Comparison of ENCODE assay signal across 13 cellular contexts in genomic region chr12:107228076-107228475, GRCh38.
DNase-seq lines count a peak whose midpoint lies in the region; ATAC-seq and TF ChIP-seq lines count a peak whose summit lies in the region.
"Had no signal": no experiment of that assay in that cellular context is flagged by ENCODE, and none has a peak within 500 bp of the region (broad histone marks: within the 10 kb centered on the region; RNA-seq: fewer than 3 reads in every experiment).

No MANE protein-coding gene starts in this region.

- H3K4me2 ChIP-seq in H9 (ENCODE audit: insufficient read depth, insufficient read length, low read length) (no peak overlapping the region), parathyroid adenoma (ENCODE audit: low read length) (no peak overlapping the region)
- H3K4me2 ChIP-seq: KMS-11 had no signal

- H2BK5ac ChIP-seq in H9 (ENCODE audit: insufficient read length, low read length), result no peak overlapping the region

- H3K36me3 Mint-ChIP-seq in H9 (ENCODE audit: insufficient read depth in 1 of 3, low read depth in 3 of 3), result no peaks in the 10 kb centered on the region
- H3K36me3 Mint-ChIP-seq in stimulated activated naive B cell treated with anti-CD40 and anti-IgM and Interleukin-4, amounts not matched to agents 10 μg/mL and 1 μg/mL and 100 μg/mL, for 72 hours, result no peaks in the 10 kb centered on the region

- H3T11ph ChIP-seq in H9 (ENCODE audit: low read length), result no peak overlapping the region

- no peak for DNase-seq in H9
- DNase-seq in islet precursor cell, result peak; percentile 55
- no peak for DNase-seq in NCI-H524 treated with DMSO at 0.1 percent for 48 hours (lab: John Stamatoyannopoulos, UW)
- DNase-seq in stimulated activated naive B cell treated with anti-CD40 and anti-IgM and Interleukin-4, amounts not matched to agents 10 μg/mL and 1 μg/mL and 100 μg/mL, for 72 hours, result no peak
- DNase-seq: AML-193; Caco-2; CD4-positive, alpha-beta T cell; DMS79; GDM1 had no signal

- WGBS in H9 (ENCODE audit: extremely low coverage, insufficient read length, low lambda C conversion rate), result no CpG with 5 or more reads among the region's 4 CpGs

- no peak overlapping the region for H3K27ac ChIP-seq in H9 (ENCODE audit: insufficient read length, low read depth, low read length)
- no peak overlapping the region for H3K27ac ChIP-seq in parathyroid adenoma
- H3K27ac ChIP-seq: C4-2B, KMS-11 had no signal

- H4K20me1 ChIP-seq in H9 (ENCODE audit: control insufficient read depth, insufficient read depth, insufficient read length), result no peaks in the 10 kb centered on the region

- no peaks in the 10 kb centered on the region for H3K23me2 ChIP-seq in H9 (ENCODE audit: insufficient read length, low read depth, low read length, poor library complexity, severe bottlenecking)

- no peak overlapping the region for H2BK120ac ChIP-seq in H9 (ENCODE audit: low read depth, low read length, poor library complexity, severe bottlenecking)

- no peaks in the 10 kb centered on the region for H3K79me2 ChIP-seq in H9 (ENCODE audit: insufficient read depth, low read length)
- no peaks in the 10 kb centered on the region for H3K79me2 ChIP-seq in parathyroid adenoma

- no peak overlapping the region for H4K8ac ChIP-seq in H9 (replicated peaks; ENCODE audit: insufficient read length, low read depth, low read length)

- no peak overlapping the region for H2BK12ac ChIP-seq in H9 (ENCODE audit: insufficient read length, low read depth, low read length)

- H3K56ac ChIP-seq in H9 (ENCODE audit: insufficient read length, low read depth, low read length), result no peak overlapping the region

- H2BK15ac ChIP-seq in H9 (ENCODE audit: low read depth, low read length), result peak overlapping the region; percentile 70; the same call in 1 of the 2 replicates

- peak overlapping the region; percentile 9 for H2AFZ ChIP-seq in H9 (ENCODE audit: low read length)
- peak overlapping the region; percentile 34 for H2AFZ ChIP-seq in parathyroid adenoma

- H3K23ac ChIP-seq in H9 (ENCODE audit: insufficient read length, low read depth, low read length), result no peak overlapping the region

- H3K4me1 ChIP-seq in H9 (ENCODE audit: insufficient read depth, low read length), result peaks cover 4% of the 10 kb centered on the region; the same call in 1 of the 2 replicates
- no peaks in the 10 kb centered on the region for H3K4me1 ChIP-seq in parathyroid adenoma
- H3K4me1 ChIP-seq: Caco-2 had no signal

- peaks cover 11 to 20% of the 10 kb centered on the region in 2 experiments for H3K4me1 Mint-ChIP-seq in H9
- H3K4me1 Mint-ChIP-seq in stimulated activated naive B cell treated with anti-CD40 and anti-IgM and Interleukin-4, amounts not matched to agents 10 μg/mL and 1 μg/mL and 100 μg/mL, for 72 hours, result no peaks in the 10 kb centered on the region

- H3K9ac ChIP-seq in H9 (ENCODE audit: extremely low read depth, insufficient read length, low read length) (no peak overlapping the region), parathyroid adenoma (no peak overlapping the region)
- H3K9ac ChIP-seq: KMS-11 had no signal

- H3K9me3 ChIP-seq in H9 (ENCODE audit: control insufficient read depth, low read depth, low read length) (no peaks in the 10 kb centered on the region), parathyroid adenoma (ENCODE audit: control insufficient read depth, low read length) (no peaks in the 10 kb centered on the region)
- H3K9me3 ChIP-seq: Caco-2 had no signal

- H4K91ac ChIP-seq in H9 (ENCODE audit: insufficient read length, low read depth, low read length), result no peak overlapping the region

- no peaks in the 10 kb centered on the region for H3K36me3 ChIP-seq in parathyroid adenoma (ENCODE audit: control insufficient read depth, insufficient read depth, low read length)

- H4K5ac ChIP-seq in H9 (ENCODE audit: insufficient read length, low read depth, low read length), result no peak overlapping the region

- H3K18ac ChIP-seq in H9 (ENCODE audit: insufficient read length, low read depth, low read length), result peak overlapping the region; percentile 47

- H3K27ac Mint-ChIP-seq in H9, result peak overlapping the region in 1 of 3 experiments; percentile 68; a peak in 2 of 7 replicates
- no peak overlapping the region for H3K27ac Mint-ChIP-seq in stimulated activated naive B cell treated with anti-CD40 and anti-IgM and Interleukin-4, amounts not matched to agents 10 μg/mL and 1 μg/mL and 100 μg/mL, for 72 hours
- H3K27ac Mint-ChIP-seq: CD4-positive, alpha-beta T cell had no signal

- no peak overlapping the region for H3K4me3 Mint-ChIP-seq in H9
- no peak overlapping the region for H3K4me3 Mint-ChIP-seq in stimulated activated naive B cell treated with anti-CD40 and anti-IgM and Interleukin-4, amounts not matched to agents 10 μg/mL and 1 μg/mL and 100 μg/mL, for 72 hours
- H3K4me3 Mint-ChIP-seq: CD4-positive, alpha-beta T cell had no signal

- no peak overlapping the region for H3K4ac ChIP-seq in H9 (ENCODE audit: low read depth, low read length)

- no peaks in the 10 kb centered on the region for H3K79me1 ChIP-seq in H9 (ENCODE audit: insufficient read depth, low read depth, low read length, poor library complexity, severe bottlenecking)

- H2BK20ac ChIP-seq in H9 (ENCODE audit: low read depth, low read length, poor library complexity, severe bottlenecking), result no peak overlapping the region

- H2AK5ac ChIP-seq in H9 (ENCODE audit: insufficient read length, low read length), result no peak overlapping the region

- 0 out of 2 replicates have a peak overlapping the region, but pooled peaks have one; percentile 76 for H3K14ac ChIP-seq in H9 (ENCODE audit: insufficient read depth, low read length)

- H3K27me3 Mint-ChIP-seq in H9 (ENCODE audit: low read depth), result no peaks in the 10 kb centered on the region; the same call in 1 of the 2 replicates
- peaks cover 5 to 9% of the 10 kb centered on the region in 2 donors for H3K27me3 Mint-ChIP-seq in stimulated activated naive B cell treated with anti-CD40 and anti-IgM and Interleukin-4, amounts not matched to agents 10 μg/mL and 1 μg/mL and 100 μg/mL, for 72 hours

- TF ChIP-seq CTCF in H9 (conservative IDR thresholded peaks at IDR 0.05) (no peak), parathyroid adenoma (IDR thresholded peaks at IDR 0.05) (no peak)

- H3K4me3 ChIP-seq in parathyroid adenoma (ENCODE audit: low read depth, low read length), result no peak overlapping the region

- H3K9me3 Mint-ChIP-seq in H9, result no peaks in the 10 kb centered on the region
- no peaks in the 10 kb centered on the region for H3K9me3 Mint-ChIP-seq in stimulated activated naive B cell treated with anti-CD40 and anti-IgM and Interleukin-4, amounts not matched to agents 10 μg/mL and 1 μg/mL and 100 μg/mL, for 72 hours
- H3K9me3 Mint-ChIP-seq: CD4-positive, alpha-beta T cell had no signal

- no peaks in the 10 kb centered on the region for H3K27me3 ChIP-seq in H9 (ENCODE audit: insufficient read depth, low read length)
- no peaks in the 10 kb centered on the region for H3K27me3 ChIP-seq in parathyroid adenoma (ENCODE audit: control insufficient read depth, insufficient read depth, low read length)

- no peak for ATAC-seq in stimulated activated naive B cell treated with anti-CD40 and anti-IgM and Interleukin-4, amounts not matched to agents 10 μg/mL and 1 μg/mL and 100 μg/mL, for 72 hours (replicated peaks)
- ATAC-seq in GM21447 (IDR thresholded peaks at IDR 0.05; ENCODE audit: unreplicated experiment), result no peak
